ENCODE assay signal across 8 cellular contexts in genomic region chr22:31229402-31230140, GRCh38. TPM values are rescaled to one million over a fixed set of nuclear protein-coding genes. Genes with fewer than 3 reads are reported as not detected.
A peak's percentile ranks its signal among the peaks of the same experiment; 100 is the strongest.
DNase-seq lines count a peak whose midpoint lies in the region; ATAC-seq, FAIRE-seq and TF ChIP-seq lines count a peak whose summit lies in the region.

No MANE protein-coding gene starts in this region.

- TF ChIP-seq POLR2A in adrenal gland (IDR thresholded peaks at IDR 0.05) (no peak), tibial nerve (IDR thresholded peaks at IDR 0.05) (no peak)

- H3K4me3 Mint-ChIP-seq in activated T-cell treated with anti-CD3 and anti-CD28 coated beads, Interleukin-2, amount 50 U/mL, for 72 hours = peak overlapping the region; percentile 40 to 48

- H3K4me1 ChIP-seq in adrenal gland (replicated peaks in 1 of 2) (peaks cover 19 to 48% of the 10 kb centered on the region in 2 donors), tibial nerve (peaks cover 0 to 64% (median 28%) of the 10 kb centered on the region in 4 donors)

- H3K4me3 ChIP-seq in adrenal gland (no peak overlapping the region), tibial nerve (no peak overlapping the region)

- H3K36me3 Mint-ChIP-seq in activated T-cell treated with anti-CD3 and anti-CD28 coated beads, Interleukin-2, amount 50 U/mL, for 72 hours (ENCODE audit: insufficient read depth in 2 of 2) = peaks cover under 1 to 14% of the 10 kb centered on the region in 2 donors

- ATAC-seq in activated T-cell treated with anti-CD3 and anti-CD28 coated beads, Interleukin-2, amount 50 U/mL, for 72 hours (replicated peaks in 1 of 2) = peak in 1 of 2 donors; percentile 56
- peak; percentile 41 for ATAC-seq in left colon
- ATAC-seq in HG03095 (IDR thresholded peaks at IDR 0.05; ENCODE audit: unreplicated experiment) = no peak

- FAIRE-seq in urothelium cell line (lab: Jason Lieb, UNC) = no peak

- H3K27ac ChIP-seq in adrenal gland (peak overlapping the region; percentile 64 to 82 (median 77)), tibial nerve (peak overlapping the region; percentile 29 to 82 (median 78))

- DNase-seq in activated T-cell treated with anti-CD3 and anti-CD28 coated beads, Interleukin-2, amount 50 U/mL, for 72 hours = no peak
- DNase-seq in activated T-cell treated with anti-CD3 and anti-CD28 coated beads for 4 hours (no peak), adrenal gland (peak; percentile 59 to 89 (median 71)), left colon (peak; percentile 76 to 82), tibial nerve (ENCODE audit: low spot score in 2 of 2) (peak in 1 of 2 donors; percentile 42), urothelium cell line (ENCODE audit: low spot score) (no peak), iPS-NIHi11 (ENCODE audit: low spot score) (no peak)

- no peak for TF ChIP-seq CTCF in adrenal gland (IDR thresholded peaks at IDR 0.05)
- TF ChIP-seq CTCF in tibial nerve (IDR thresholded peaks at IDR 0.05) = no peak

- intact Hi-C loops in adrenal gland (cut with DNase I) = loop anchor here in 1 of 2 donors (5.0 kb wide), 1 partner anchor 142 kb away; no protein-coding TSS in a partner anchor
- intact Hi-C loops in left colon (cut with DNase I, micrococcal nuclease) = no loop called here

- H3K27ac Mint-ChIP-seq in activated T-cell treated with anti-CD3 and anti-CD28 coated beads, Interleukin-2, amount 50 U/mL, for 72 hours = peak overlapping the region; percentile 94

- H3K27me3 Mint-ChIP-seq in activated T-cell treated with anti-CD3 and anti-CD28 coated beads, Interleukin-2, amount 50 U/mL, for 72 hours (ENCODE audit: low read depth) = no peaks in the 10 kb centered on the region

- H3K9me3 Mint-ChIP-seq in activated T-cell treated with anti-CD3 and anti-CD28 coated beads, Interleukin-2, amount 50 U/mL, for 72 hours = no peaks in the 10 kb centered on the region

- H3K4me1 Mint-ChIP-seq in activated T-cell treated with anti-CD3 and anti-CD28 coated beads, Interleukin-2, amount 50 U/mL, for 72 hours (ENCODE audit: low read depth) = peaks cover 24% of the 10 kb centered on the region

- H3K9me3 ChIP-seq in adrenal gland (replicated peaks in 1 of 3) = no peaks in the 10 kb centered on the region
- H3K9me3 ChIP-seq in tibial nerve = no peaks in the 10 kb centered on the region

- TF ChIP-seq EP300 in tibial nerve (IDR thresholded peaks at IDR 0.05) = no peak

- H3K36me3 ChIP-seq in adrenal gland (replicated peaks in 1 of 2) = no peaks in the 10 kb centered on the region
- H3K36me3 ChIP-seq in tibial nerve = no peaks in the 10 kb centered on the region

- 59 to 68% (median 64%) methylated on average over 4 of the region's 4 CpGs for WGBS in adrenal gland, 4 donors
- WGBS in tibial nerve, 2 donors = 44 to 60% methylated on average over 4 of the region's 4 CpGs

- H3K27me3 ChIP-seq in adrenal gland (no peaks in the 10 kb centered on the region), tibial nerve (no peaks in the 10 kb centered on the region)

RNA-seq across cellular contexts. Expression of gene LIMK2, which starts 17.5 kb away (rescaled TPM):
- 10 to 100 TPM; 36.2 to 37.0 TPM for total RNA-seq in activated T-cell treated with anti-CD3 and anti-CD28 coated beads, Interleukin-2, amount 50 U/mL, for 72 hours
- total RNA-seq in adrenal gland (10 to 100 TPM; 17.8 to 36.1 (median 26.7) TPM), left colon (100 to 1,000 TPM; 102 to 142 TPM), tibial nerve (10 to 100 TPM; 50.0 to 67.2 (median 56.9) TPM)
- polyA plus RNA-seq in adrenal gland = 10 to 100 TPM; 12.6 to 18.7 (median 14.9) TPM

Comparison
In these comparisons a context has a peak if more than half of its experiments do, and no peak if none do; other contexts are left out.
1. DNase-seq: peak in adrenal gland (7 of 7) and left colon (2 of 2); none in activated T-cell treated with anti-CD3 and anti-CD28 coated beads, Interleukin-2, amount 50 U/mL, for 72 hours (0 of 2), activated T-cell treated with anti-CD3 and anti-CD28 coated beads for 4 hours (single experiment), urothelium cell line (single experiment) and iPS-NIHi11 (single experiment).